10 cellular contexts compared by ENCODE assay signal in genomic region chr14:102544745-102545460, GRCh38. TPM values are rescaled to one million over a fixed set of nuclear protein-coding genes. Genes with fewer than 3 reads are reported as not detected.
DNase-seq lines count a peak whose midpoint lies in the region; ATAC-seq and TF ChIP-seq lines count a peak whose summit lies in the region.
"Had no signal": no experiment of that assay in that cellular context is flagged by ENCODE, and none has a peak within 500 bp of the region (broad histone marks: within the 10 kb centered on the region; RNA-seq: fewer than 3 reads in every experiment).

No MANE protein-coding gene starts in this region.

- no peaks in the 10 kb centered on the region for H3K23me2 ChIP-seq in H9 (ENCODE audit: insufficient read length, low read depth, low read length, poor library complexity, severe bottlenecking)

- no peak overlapping the region for H2AFZ ChIP-seq in H9 (ENCODE audit: low read length)

- H3K4me2 ChIP-seq in H9 (ENCODE audit: insufficient read depth, insufficient read length, low read length), result peak overlapping the region; percentile 22

- no peak overlapping the region for H2BK5ac ChIP-seq in H9 (ENCODE audit: insufficient read length, low read length)

- intact Hi-C loops in A673 (cut with micrococcal nuclease; ENCODE audit: unreplicated experiment), result loop anchor here (5.0 kb wide), 1 partner anchor 47 kb away; the partner anchor contains the start of gene RCOR1
- intact Hi-C loops in left lung (cut with DNase I), result no loop called here
- intact Hi-C loops in posterior cingulate gyrus (cut with DNase I), result no loop called here

- no peaks in the 10 kb centered on the region for H3K36me3 ChIP-seq in A673 (ENCODE audit: insufficient read depth, low read length, poor library complexity, severe bottlenecking)
- no peaks in the 10 kb centered on the region for H3K36me3 ChIP-seq in left lung

- H3K56ac ChIP-seq in H9 (ENCODE audit: insufficient read length, low read depth, low read length), result no peak overlapping the region

- no peak overlapping the region for H2BK15ac ChIP-seq in H9 (ENCODE audit: low read depth, low read length)

- peaks cover 22 to 27% of the 10 kb centered on the region in 2 experiments for H3K4me1 Mint-ChIP-seq in H9
- H3K4me1 Mint-ChIP-seq in activated naive CD8-positive, alpha-beta T cell treated with anti-CD3 and anti-CD28 coated beads, Interleukin-2, amount 50 U/mL, for 24 hours, result peaks cover 5% of the 10 kb centered on the region

- H4K8ac ChIP-seq in H9 (replicated peaks; ENCODE audit: insufficient read length, low read depth, low read length), result no peak overlapping the region

- CTCF ChIA-PET in A673 (lab: Charles Lee), result no interaction called here

- peak overlapping the region; percentile 91 for H3K27ac ChIP-seq in A673 (ENCODE audit: low read depth, low read length, poor library complexity, severe bottlenecking)
- H3K27ac ChIP-seq in H9 (ENCODE audit: insufficient read length, low read depth, low read length), result no peak overlapping the region
- no peak overlapping the region for H3K27ac ChIP-seq in left lung

- peaks cover 61% of the 10 kb centered on the region for H3K4me1 ChIP-seq in A673 (ENCODE audit: insufficient read depth, low read length, poor library complexity, severe bottlenecking)
- H3K4me1 ChIP-seq in H9 (ENCODE audit: insufficient read depth, low read length), result no peaks in the 10 kb centered on the region
- H3K4me1 ChIP-seq in left lung, result peaks cover 0 to 14% of the 10 kb centered on the region in 2 donors

- peaks cover 0 to 1% (median 0%) of the 10 kb centered on the region in 3 experiments; a peak in 1 of 7 replicates for H3K36me3 Mint-ChIP-seq in H9 (ENCODE audit: insufficient read depth in 1 of 3, low read depth in 3 of 3)
- H3K36me3 Mint-ChIP-seq in activated naive CD8-positive, alpha-beta T cell treated with anti-CD3 and anti-CD28 coated beads, Interleukin-2, amount 50 U/mL, for 24 hours (ENCODE audit: low read depth), result no peaks in the 10 kb centered on the region

- H3K4me3 ChIP-seq in A673 (ENCODE audit: low read depth, low read length, poor library complexity, severe bottlenecking), result no peak overlapping the region
- peak overlapping the region in 1 of 2 donors; percentile 21 for H3K4me3 ChIP-seq in left lung

- H3K9me3 Mint-ChIP-seq in H9, result no peaks in the 10 kb centered on the region
- no peaks in the 10 kb centered on the region for H3K9me3 Mint-ChIP-seq in activated naive CD8-positive, alpha-beta T cell treated with anti-CD3 and anti-CD28 coated beads, Interleukin-2, amount 50 U/mL, for 24 hours

- no peak overlapping the region for H3K9ac ChIP-seq in H9 (ENCODE audit: extremely low read depth, insufficient read length, low read length)

- H3K27me3 ChIP-seq in A673 (replicated peaks; ENCODE audit: insufficient read depth, low read depth, low read length, poor library complexity) (no peaks in the 10 kb centered on the region), H9 (ENCODE audit: insufficient read depth, low read length) (no peaks in the 10 kb centered on the region), left lung (peaks cover 18 to 53% of the 10 kb centered on the region in 2 donors)

- no peak overlapping the region for H3K18ac ChIP-seq in H9 (ENCODE audit: insufficient read length, low read depth, low read length)

- H3K4me3 Mint-ChIP-seq in H9, result peak overlapping the region; percentile 56 to 73
- peak overlapping the region; percentile 8 for H3K4me3 Mint-ChIP-seq in activated naive CD8-positive, alpha-beta T cell treated with anti-CD3 and anti-CD28 coated beads, Interleukin-2, amount 50 U/mL, for 24 hours

- no peak for DNase-seq in A673 (ENCODE audit: low spot score)
- DNase-seq in H9, result no peak
- DNase-seq in activated naive CD8-positive, alpha-beta T cell treated with anti-CD3 and anti-CD28 coated beads, Interleukin-2, amount 50 U/mL, for 24 hours, result peak; percentile 32
- peak in 1 of 2 donors; percentile 89 for DNase-seq in left lung
- DNase-seq in epidermal melanocyte (ENCODE audit: insufficient read length, low spot score), result no peak
- DNase-seq in posterior cingulate gyrus, result no peak
- no peak for DNase-seq in NCI-H1930 (lab: John Stamatoyannopoulos, UW)
- DNase-seq: GDM1, NCI-H1105 treated with DMSO at 0.1 percent for 48 hours had no signal

- ATAC-seq in activated naive CD8-positive, alpha-beta T cell treated with anti-CD3 and anti-CD28 coated beads, Interleukin-2, amount 50 U/mL, for 24 hours, result peak; percentile 22
- peak; percentile 48 for ATAC-seq in left lung
- no peak for ATAC-seq in GM21529 (IDR thresholded peaks at IDR 0.05; ENCODE audit: unreplicated experiment)

- H3T11ph ChIP-seq in H9 (ENCODE audit: low read length), result no peak overlapping the region

- no peaks in the 10 kb centered on the region for H3K79me1 ChIP-seq in H9 (ENCODE audit: insufficient read depth, low read depth, low read length, poor library complexity, severe bottlenecking)

- H2BK120ac ChIP-seq in H9 (ENCODE audit: low read depth, low read length, poor library complexity, severe bottlenecking), result no peak overlapping the region

- H3K9me3 ChIP-seq in A673 (ENCODE audit: low read depth, low read length, poor library complexity, severe bottlenecking) (no peaks in the 10 kb centered on the region), H9 (ENCODE audit: control insufficient read depth, low read depth, low read length) (no peaks in the 10 kb centered on the region), left lung (no peaks in the 10 kb centered on the region)

- TF ChIP-seq CTCF in A673 (conservative IDR thresholded peaks at IDR 0.05; ENCODE audit: low read depth, low read length) (no peak), H9 (conservative IDR thresholded peaks at IDR 0.05) (no peak), left lung (IDR thresholded peaks at IDR 0.05) (no peak)

- no peak overlapping the region for H2BK20ac ChIP-seq in H9 (ENCODE audit: low read depth, low read length, poor library complexity, severe bottlenecking)

- no peak overlapping the region for H4K5ac ChIP-seq in H9 (ENCODE audit: insufficient read length, low read depth, low read length)

- no peaks in the 10 kb centered on the region for H4K20me1 ChIP-seq in H9 (ENCODE audit: control insufficient read depth, insufficient read depth, insufficient read length)

- no TSS peak for BruUV-seq in A673 (replicated peaks; lab: Mats Ljungman, UMichigan)

- no peaks in the 10 kb centered on the region for H3K79me2 ChIP-seq in H9 (ENCODE audit: insufficient read depth, low read length)

- H2BK12ac ChIP-seq in H9 (ENCODE audit: insufficient read length, low read depth, low read length), result no peak overlapping the region

- WGBS in H9 (ENCODE audit: extremely low coverage, insufficient read length, low lambda C conversion rate), result no CpG with 5 or more reads among the region's 66 CpGs

- H4K91ac ChIP-seq in H9 (ENCODE audit: insufficient read length, low read depth, low read length), result no peak overlapping the region

- H3K27ac Mint-ChIP-seq in H9, result peak overlapping the region; percentile 52 to 61 (median 55); a peak in 3 of 7 replicates
- H3K27ac Mint-ChIP-seq in activated naive CD8-positive, alpha-beta T cell treated with anti-CD3 and anti-CD28 coated beads, Interleukin-2, amount 50 U/mL, for 24 hours, result no peak overlapping the region

- H3K23ac ChIP-seq in H9 (ENCODE audit: insufficient read length, low read depth, low read length), result no peak overlapping the region

- H2AK5ac ChIP-seq in H9 (ENCODE audit: insufficient read length, low read length), result no peak overlapping the region

- peaks cover 16% of the 10 kb centered on the region for H3K27me3 Mint-ChIP-seq in H9 (ENCODE audit: low read depth)
- peaks cover 32% of the 10 kb centered on the region for H3K27me3 Mint-ChIP-seq in activated naive CD8-positive, alpha-beta T cell treated with anti-CD3 and anti-CD28 coated beads, Interleukin-2, amount 50 U/mL, for 24 hours

- no peak overlapping the region for H3K14ac ChIP-seq in H9 (ENCODE audit: insufficient read depth, low read length)

- POLR2A ChIA-PET in A673 (lab: Charles Lee; ENCODE audit: low non-redundant PET), result no interaction called here

- H3K4ac ChIP-seq in H9 (ENCODE audit: low read depth, low read length), result no peak overlapping the region

RNA-seq across cellular contexts. Expression of gene ANKRD9, which starts 35.3 kb away (rescaled TPM):
- total RNA-seq in A673 (2021), result 28.0 and 35.9 TPM in 2 replicates
- total RNA-seq in H9 (2021), result 29.0 and 29.8 TPM in 2 replicates
- total RNA-seq in left lung, result 10 to 100 TPM; 19.5 to 32.3 TPM

RNA-seq across cellular contexts. Expression of gene RCOR1, which starts 47.5 kb away (rescaled TPM):
- total RNA-seq in A673 (2021) (97.8 and 102 TPM in 2 replicates), H9 (2021) (34.1 and 34.5 TPM in 2 replicates), left lung (10 to 100 TPM; 33.2 to 38.3 TPM)
